ENCODE assay signal across 11 cellular contexts in the genomic region with DNA sequence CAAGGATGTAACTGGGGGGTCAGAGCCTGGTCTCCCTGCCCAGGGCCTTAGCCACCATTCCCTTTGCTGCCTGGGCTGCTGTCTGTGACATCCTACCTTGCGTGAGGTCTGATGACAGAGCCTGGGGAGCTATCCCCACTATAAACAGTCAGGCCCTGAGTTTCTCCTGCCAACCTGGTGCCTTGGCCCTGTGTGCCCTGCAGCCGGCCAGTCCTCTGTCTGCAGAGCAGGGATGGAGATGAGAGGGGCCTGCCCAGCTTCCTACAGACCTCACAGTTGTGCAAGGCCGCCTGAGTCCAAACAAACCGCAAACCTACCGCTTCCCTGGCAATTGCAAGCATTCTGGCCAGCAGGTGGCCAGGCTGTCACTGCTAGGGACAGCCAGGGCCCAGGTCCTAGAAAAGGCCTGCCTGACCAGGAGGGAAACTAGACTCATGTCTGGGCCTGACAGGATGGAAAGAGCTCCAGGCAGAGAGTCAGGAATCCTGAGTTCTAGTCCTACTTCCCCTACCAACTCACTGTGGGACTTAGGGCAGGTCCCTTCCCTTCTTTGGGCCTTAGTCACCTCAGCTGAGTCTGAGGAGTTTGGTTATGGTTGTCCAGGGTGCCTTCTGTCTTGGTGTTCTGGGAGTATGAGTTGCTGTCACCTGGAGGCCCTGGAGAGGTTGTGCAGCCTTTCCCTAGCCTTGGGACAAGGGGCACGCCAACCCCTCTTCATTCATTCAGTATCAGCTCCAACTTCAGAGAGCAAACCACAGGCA.
DNase-seq lines count a peak whose midpoint lies in the region; ATAC-seq and TF ChIP-seq lines count a peak whose summit lies in the region.
"Had no signal": no experiment of that assay in that cellular context is flagged by ENCODE, and none has a peak within 500 bp of the region (broad histone marks: within the 10 kb centered on the region; RNA-seq: fewer than 3 reads in every experiment).

No MANE protein-coding gene starts in this region.

- H3K4me3 ChIP-seq in HL-60 (replicated peaks; ENCODE audit: insufficient read depth, low read length) (no peak overlapping the region), right cardiac atrium (ENCODE audit: low read length) (no peak overlapping the region), transverse colon (no peak overlapping the region)

- TF ChIP-seq POLR2A in transverse colon (IDR thresholded peaks at IDR 0.05), result no peak

- H3K36me3 ChIP-seq in transverse colon, result no peaks in the 10 kb centered on the region

- 72% methylated on average over 6 of the region's 6 CpGs for WGBS in right cardiac atrium
- 54% methylated on average over 6 of the region's 6 CpGs; no CpG with 5 or more reads in 1 of the 2 donors for WGBS in transverse colon (ENCODE audit: low coverage in 1 of 2), 2 donors

- DNase-seq in HL-60 (ENCODE audit: low read depth in 1 of 2, low spot score in 1 of 2), result peak; percentile 45 to 54
- peak; percentile 55 for DNase-seq in SW480 (ENCODE audit: low spot score)
- peak in 1 of 3 donors; percentile 70 for DNase-seq in right cardiac atrium
- DNase-seq in transverse colon, result peak; percentile 41
- no peak for DNase-seq in GM19238 (ENCODE audit: insufficient read length, low spot score)
- DNase-seq in inferior parietal cortex (ENCODE audit: extremely low spot score), result no peak
- no peak for DNase-seq in NCI-H1694 treated with DMSO at 0.1 percent for 48 hours (lab: John Stamatoyannopoulos, UW)
- DNase-seq: GOT3 had no signal

- H3K27me3 ChIP-seq in HL-60 (ENCODE audit: insufficient read depth, poor library complexity, severe bottlenecking) (no peaks in the 10 kb centered on the region), right cardiac atrium (ENCODE audit: control insufficient read depth, insufficient read depth) (no peaks in the 10 kb centered on the region), transverse colon (no peaks in the 10 kb centered on the region)

- in situ Hi-C loops in transverse colon (cut with MboI; ENCODE audit: low pct_ligation_motif_present in 1 of 4, low pct_unique_long_range_greater_than_20kb in 1 of 4, low sequenced_read_pairs in 3 of 4), result no loop called here

- no peak for TF ChIP-seq EP300 in transverse colon (IDR thresholded peaks at IDR 0.05; ENCODE audit: low read depth)

- no peaks in the 10 kb centered on the region for H3K4me1 ChIP-seq in right cardiac atrium (ENCODE audit: control insufficient read depth, insufficient read depth, low read length)
- no peaks in the 10 kb centered on the region for H3K4me1 ChIP-seq in transverse colon

- ATAC-seq in right cardiac atrium (peak; percentile 40 to 47), HG03175 (IDR thresholded peaks at IDR 0.05; ENCODE audit: unreplicated experiment) (no peak)
- ATAC-seq: sciatic nerve had no signal

- intact Hi-C loops in right cardiac atrium (cut with DNase I) (loop anchor here in 1 of 4 donors (5.0 kb wide), 1 partner anchor 91 kb away; no protein-coding TSS in a partner anchor), transverse colon (cut with DNase I; ENCODE audit: low total_unique reads) (no loop called here)

- H3K9me3 ChIP-seq in right cardiac atrium (ENCODE audit: control insufficient read depth, low read length), result no peaks in the 10 kb centered on the region
- H3K9me3 ChIP-seq in transverse colon, result no peaks in the 10 kb centered on the region

- H3K27ac ChIP-seq in HL-60 (replicated peaks), result no peak overlapping the region
- no peak overlapping the region for H3K27ac ChIP-seq in right cardiac atrium (ENCODE audit: low read length)
- H3K27ac ChIP-seq in transverse colon, result no peak overlapping the region
- H3K27ac ChIP-seq: RWPE1 had no signal

- no peak for TF ChIP-seq CTCF in HL-60 (IDR thresholded peaks at IDR 0.05; ENCODE audit: insufficient read depth, low read length)
- peak; percentile 34 to 59 (median 47) for TF ChIP-seq CTCF in transverse colon (IDR thresholded peaks at IDR 0.05)

Comparison
In these comparisons a context has a peak if more than half of its experiments do, and no peak if none do; other contexts are left out.
1. DNase-seq: peak in HL-60 (2 of 2), SW480 (single experiment) and transverse colon (single experiment); none in GM19238 (single experiment), inferior parietal cortex (single experiment) and NCI-H1694 treated with DMSO at 0.1 percent for 48 hours (single experiment).